Comparison of ENCODE assay signal across 8 cellular contexts in the genomic region with DNA sequence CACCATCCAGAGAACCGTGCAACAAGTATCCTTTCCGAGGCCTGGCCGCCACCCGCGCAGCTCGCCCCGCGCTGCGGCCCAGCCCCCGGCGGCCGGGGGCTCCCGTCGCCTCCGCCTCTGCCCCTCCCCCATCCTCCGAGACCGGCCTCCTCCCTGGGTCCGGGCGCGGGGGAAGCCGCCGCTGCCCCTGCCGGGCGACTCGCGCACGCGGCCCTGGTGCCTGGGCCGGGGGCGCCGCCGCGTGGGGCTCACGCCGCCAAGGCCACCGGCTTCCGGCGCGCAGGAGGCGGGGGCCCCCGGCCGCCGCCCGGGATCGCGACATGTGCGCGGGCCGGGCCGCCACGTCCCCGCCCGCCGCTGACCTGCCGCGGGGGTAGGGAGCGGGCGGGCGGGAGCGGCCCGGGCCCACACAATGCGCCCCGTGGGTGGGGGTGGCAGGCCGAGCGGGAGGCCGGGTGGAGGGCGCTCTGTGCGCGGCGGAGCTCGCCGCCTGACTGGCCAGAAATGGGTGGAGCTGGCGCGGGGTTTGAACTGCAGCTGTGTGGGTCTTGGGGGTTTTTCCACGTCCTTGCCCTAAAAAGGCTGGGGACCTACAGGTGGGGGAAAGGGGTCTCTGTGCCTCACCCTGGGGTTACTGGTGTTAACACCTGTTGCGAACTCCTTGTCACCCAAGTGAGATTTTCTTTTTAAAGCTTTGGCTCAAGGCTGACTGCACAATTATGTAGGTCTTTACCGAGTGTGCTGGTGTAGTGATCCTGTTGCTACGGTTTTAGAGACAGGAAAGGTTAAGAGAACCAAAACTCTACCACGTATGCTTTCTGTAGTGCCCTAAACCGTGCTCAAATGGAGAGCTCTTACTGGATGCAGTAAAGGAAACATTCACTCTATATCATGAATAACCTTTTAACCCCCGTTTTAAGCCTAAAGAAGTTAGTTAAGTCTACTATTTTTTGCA. TPM values are rescaled to one million over a fixed set of nuclear protein-coding genes. Genes with fewer than 3 reads are reported as not detected.
DNase-seq lines count a peak whose midpoint lies in the region; ATAC-seq and TF ChIP-seq lines count a peak whose summit lies in the region.

No MANE protein-coding gene starts in this region.

- CTCF ChIA-PET in RWPE1 (lab: Yijun Ruan, JAX): interaction anchor here (0.5 to 1.1 kb wide), 5 partner anchors 30 to 530 kb away, joined by 3 to 4 read pairs (median 4); no protein-coding TSS in a partner anchor

- H3K9me3 Mint-ChIP-seq in type B pancreatic cell: no peaks in the 10 kb centered on the region

- no peaks in the 10 kb centered on the region for H3K9me3 ChIP-seq in parathyroid adenoma (ENCODE audit: control insufficient read depth, low read length)

- peak overlapping the region; percentile 95 for H3K4me3 ChIP-seq in parathyroid adenoma (ENCODE audit: low read depth, low read length)

- H3K4me2 ChIP-seq in parathyroid adenoma (ENCODE audit: low read length): peak overlapping the region; percentile 72

- peak overlapping the region; percentile 98 for H3K4me3 Mint-ChIP-seq in type B pancreatic cell

- no peaks in the 10 kb centered on the region for H3K27me3 ChIP-seq in parathyroid adenoma (ENCODE audit: control insufficient read depth, insufficient read depth, low read length)

- H3K79me2 ChIP-seq in parathyroid adenoma: peaks cover 21% of the 10 kb centered on the region

- intact Hi-C loops in Right ventricle myocardium superior (cut with DNase I): no loop called here

- H3K9ac ChIP-seq in parathyroid adenoma: peak overlapping the region; percentile 32

- peak; percentile 58 for ATAC-seq in GM18867 (IDR thresholded peaks at IDR 0.05; ENCODE audit: unreplicated experiment)
- ATAC-seq in HG03097 (IDR thresholded peaks at IDR 0.05; ENCODE audit: low FRiP score, unreplicated experiment): peak; percentile 51
- peak; percentile 72 for ATAC-seq in Right ventricle myocardium superior (ENCODE audit: poor library complexity)

- H2AFZ ChIP-seq in parathyroid adenoma: peak overlapping the region; percentile 90

- TF ChIP-seq CTCF in RWPE1 (conservative IDR thresholded peaks at IDR 0.05; ENCODE audit: low read depth) (no peak; the same call in 1 of the 2 replicates), parathyroid adenoma (IDR thresholded peaks at IDR 0.05) (no peak), type B pancreatic cell (conservative IDR thresholded peaks at IDR 0.05) (no peak)

- DNase-seq in Ammon's horn (ENCODE audit: low spot score) (peak; percentile 55), RWPE1 (ENCODE audit: low spot score) (peak; percentile 54), Right ventricle myocardium superior (peak; percentile 72), type B pancreatic cell (ENCODE audit: extremely low spot score, unreplicated experiment) (peak; percentile 79)
- peak; percentile 54 for DNase-seq in activated naive CD4-positive, alpha-beta T cell treated with anti-CD3 and anti-CD28 coated beads, Interleukin-2, amount 50 U/mL, for 16 hours

- H3K4me1 ChIP-seq in parathyroid adenoma: peaks cover 13% of the 10 kb centered on the region

- no peaks in the 10 kb centered on the region for H3K36me3 ChIP-seq in parathyroid adenoma (ENCODE audit: control insufficient read depth, insufficient read depth, low read length)

- peak overlapping the region; percentile 97 for H3K27ac Mint-ChIP-seq in type B pancreatic cell

- POLR2A ChIA-PET in RWPE1 (lab: Yijun Ruan, JAX; ENCODE audit: low non-redundant PET): interaction anchor here (0.5 to 1.1 kb wide), 3 partner anchors 11 to 32 kb away, joined by 3 to 8 read pairs (median 4); partner anchors contain the start of gene TNPO1

- peaks cover 16% of the 10 kb centered on the region for H3K36me3 Mint-ChIP-seq in type B pancreatic cell

- H3K27ac ChIP-seq in RWPE1: peak overlapping the region; percentile 94
- H3K27ac ChIP-seq in parathyroid adenoma: peak overlapping the region; percentile 88

- peaks cover 52% of the 10 kb centered on the region for H3K4me1 Mint-ChIP-seq in type B pancreatic cell (ENCODE audit: unreplicated experiment)

- H3K27me3 Mint-ChIP-seq in type B pancreatic cell: no peaks in the 10 kb centered on the region

RNA-seq across cellular contexts. Expression of gene TNPO1, which starts 32.3 kb away (rescaled TPM):
- 61.2 TPM for total RNA-seq in Right ventricle myocardium superior
- 113 and 131 TPM in 2 replicates for total RNA-seq in type B pancreatic cell (ENCODE audit: low replicate concordance)

Comparison
In these comparisons a context has a peak if more than half of its experiments do, and no peak if none do; other contexts are left out.
1. Peak in every context shown above with its lines: DNase-seq, ATAC-seq, H3K4me3 ChIP-seq and H3K27ac ChIP-seq.